Comparison of ENCODE assay signal across 15 cellular contexts in the genomic region with DNA sequence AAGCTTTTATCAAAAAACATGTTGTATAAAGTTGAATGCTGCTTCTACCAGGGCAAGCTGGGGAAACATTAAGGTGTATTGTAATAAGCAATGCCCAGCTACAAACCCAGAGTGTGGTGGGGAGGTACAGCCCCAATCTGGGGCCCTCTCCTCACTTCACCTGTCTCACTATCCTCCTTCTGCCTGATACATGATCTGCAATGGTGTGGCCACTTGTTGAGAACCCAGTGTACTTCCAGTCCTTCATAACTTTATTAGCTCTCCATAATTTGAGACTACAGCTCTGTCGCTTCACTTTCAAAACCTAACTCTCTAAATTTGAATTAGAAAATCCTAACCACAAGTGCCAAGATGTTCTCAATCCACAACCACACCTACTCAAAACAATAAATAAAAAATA.
DNase-seq lines count a peak whose midpoint lies in the region; ATAC-seq and TF ChIP-seq lines count a peak whose summit lies in the region.
"Had no signal": no experiment of that assay in that cellular context is flagged by ENCODE, and none has a peak within 500 bp of the region (broad histone marks: within the 10 kb centered on the region; RNA-seq: fewer than 3 reads in every experiment).

No MANE protein-coding gene starts in this region.

- TF ChIP-seq CTCF in left ventricle myocardium inferior (IDR thresholded peaks at IDR 0.05; ENCODE audit: borderline replicate concordance) (no peak), right atrium auricular region (IDR thresholded peaks at IDR 0.05) (no peak), neural crest cell (conservative IDR thresholded peaks at IDR 0.05) (no peak)

- intact Hi-C loops in left ventricle myocardium inferior (cut with micrococcal nuclease), result no loop called here

- H3K27ac ChIP-seq in left ventricle myocardium inferior (replicated peaks) (peak overlapping the region; percentile 70), right atrium auricular region (peak overlapping the region in 1 of 2 donors; percentile 11)
- H3K27ac ChIP-seq: A549, C4-2B, HL-60 had no signal

- DNase-seq in left ventricle myocardium inferior (no peak), right atrium auricular region (ENCODE audit: low spot score) (no peak), T-helper 17 cell (no peak), neural crest cell (ENCODE audit: low read depth, low spot score) (no peak), immature natural killer cell (no peak)
- DNase-seq: BE2C; CD4-positive, alpha-beta memory T cell; DMS79; GOT3; H9 had no signal

- H3K27me3 Mint-ChIP-seq in T-helper 17 cell (no peaks in the 10 kb centered on the region), neural crest cell (ENCODE audit: low read depth) (no peaks in the 10 kb centered on the region), immature natural killer cell (ENCODE audit: low read depth in 3 of 3) (peaks cover 0 to 9% (median 6%) of the 10 kb centered on the region in 3 donors)

- H3K9me3 Mint-ChIP-seq in neural crest cell (no peaks in the 10 kb centered on the region), immature natural killer cell (no peaks in the 10 kb centered on the region)
- H3K9me3 Mint-ChIP-seq: H9 had no signal

- H3K27ac Mint-ChIP-seq in T-helper 17 cell (peak overlapping the region; percentile 86), neural crest cell (ENCODE audit: unreplicated experiment) (peak overlapping the region; percentile 67), immature natural killer cell (no peak overlapping the region)
- H3K27ac Mint-ChIP-seq: CD4-positive, alpha-beta memory T cell; H9 had no signal

- ATAC-seq in T-helper 17 cell (no peak), GM21723 (IDR thresholded peaks at IDR 0.05; ENCODE audit: unreplicated experiment) (no peak)
- ATAC-seq: A549, GM12878 had no signal

- peaks cover 14% of the 10 kb centered on the region for H3K4me1 Mint-ChIP-seq in T-helper 17 cell
- peaks cover 57% of the 10 kb centered on the region for H3K4me1 Mint-ChIP-seq in neural crest cell
- no peaks in the 10 kb centered on the region for H3K4me1 Mint-ChIP-seq in immature natural killer cell

- H3K4me1 ChIP-seq in left ventricle myocardium inferior (peaks cover 75% of the 10 kb centered on the region), right atrium auricular region (peaks cover 0 to 39% of the 10 kb centered on the region in 2 donors)
- H3K4me1 ChIP-seq: BE2C had no signal

- H3K4me3 Mint-ChIP-seq in T-helper 17 cell (no peak overlapping the region), neural crest cell (no peak overlapping the region), immature natural killer cell (no peak overlapping the region)
- H3K4me3 Mint-ChIP-seq: CD4-positive, alpha-beta memory T cell; H9 had no signal

- H3K9me3 ChIP-seq in left ventricle myocardium inferior (replicated peaks) (no peaks in the 10 kb centered on the region), right atrium auricular region (no peaks in the 10 kb centered on the region), T-helper 17 cell (ENCODE audit: control insufficient read depth, low read length, poor library complexity, severe bottlenecking) (no peaks in the 10 kb centered on the region)
- H3K9me3 ChIP-seq: A549, BE2C had no signal

- H3K36me3 ChIP-seq in left ventricle myocardium inferior (no peaks in the 10 kb centered on the region), right atrium auricular region (no peaks in the 10 kb centered on the region)
- H3K36me3 ChIP-seq: BE2C had no signal

- H3K4me3 ChIP-seq in left ventricle myocardium inferior (peak overlapping the region; percentile 1), right atrium auricular region (no peak overlapping the region)
- H3K4me3 ChIP-seq: A549, GM12878 had no signal

- H3K36me3 Mint-ChIP-seq in T-helper 17 cell (ENCODE audit: low read depth) (no peaks in the 10 kb centered on the region), neural crest cell (ENCODE audit: low read depth) (no peaks in the 10 kb centered on the region), immature natural killer cell (no peaks in the 10 kb centered on the region)
- H3K36me3 Mint-ChIP-seq: CD4-positive, alpha-beta memory T cell had no signal

- no peaks in the 10 kb centered on the region for H3K27me3 ChIP-seq in left ventricle myocardium inferior (ENCODE audit: low read depth)
- H3K27me3 ChIP-seq in right atrium auricular region, result no peaks in the 10 kb centered on the region
- H3K27me3 ChIP-seq: BE2C had no signal

Comparison
In these comparisons a context has a peak if more than half of its experiments do, and no peak if none do; other contexts are left out.
1. H3K27ac Mint-ChIP-seq: peak in T-helper 17 cell (single experiment) and neural crest cell (single experiment); none in immature natural killer cell (0 of 6).